ENCODE assay signal across 8 cellular contexts in genomic region chr12:119938049-119938667, GRCh38. TPM values are rescaled to one million over a fixed set of nuclear protein-coding genes. Genes with fewer than 3 reads are reported as not detected.
DNase-seq lines count a peak whose midpoint lies in the region; ATAC-seq and TF ChIP-seq lines count a peak whose summit lies in the region.

No MANE protein-coding gene starts in this region.

- TF ChIP-seq RAD21 in IMR-90 (IDR thresholded peaks at IDR 0.05; ENCODE audit: low read length) = peak; percentile 70

- POLR2A ChIA-PET in IMR-90 (lab: Charles Lee; ENCODE audit: unreplicated experiment) = no interaction called here

- no peaks in the 10 kb centered on the region for H4K20me1 ChIP-seq in IMR-90 (ENCODE audit: insufficient read depth, low read length)

- no peak overlapping the region for H2BK15ac ChIP-seq in IMR-90 (ENCODE audit: low read depth, low read length)

- BruUV-seq in IMR-90 (replicated peaks; lab: Mats Ljungman, UMichigan) = no TSS peak

- H3K27me3 ChIP-seq in IMR-90 (ENCODE audit: control insufficient read depth, insufficient read depth, low read length) (peaks cover 5% of the 10 kb centered on the region), SJCRH30 (no peaks in the 10 kb centered on the region), prostate gland (replicated peaks; ENCODE audit: insufficient read depth) (no peaks in the 10 kb centered on the region), uterus (no peaks in the 10 kb centered on the region)

- dilution Hi-C loops in IMR-90 (cut with HindIII; ENCODE audit: low sequenced_read_pairs, unreplicated experiment) = no loop called here

- no peaks in the 10 kb centered on the region for H3K4me1 ChIP-seq in IMR-90 (ENCODE audit: control insufficient read depth, insufficient read depth, low read length)
- H3K4me1 ChIP-seq in SJCRH30 = no peaks in the 10 kb centered on the region; the same call in 1 of the 2 replicates
- H3K4me1 ChIP-seq in prostate gland (replicated peaks) = no peaks in the 10 kb centered on the region
- no peaks in the 10 kb centered on the region for H3K4me1 ChIP-seq in uterus

- H4K5ac ChIP-seq in IMR-90 (ENCODE audit: low read depth, low read length) = no peak overlapping the region

- H3K27ac ChIP-seq in IMR-90 (ENCODE audit: insufficient read depth, low read length) (no peak overlapping the region), SJCRH30 (no peak overlapping the region), prostate gland (no peak overlapping the region), uterus (no peak overlapping the region)

- no peak overlapping the region for H3K4me3 ChIP-seq in IMR-90 (ENCODE audit: insufficient read depth, low read depth, low read length)
- H3K4me3 ChIP-seq in SJCRH30 = no peak overlapping the region
- H3K4me3 ChIP-seq in prostate gland = no peak overlapping the region
- no peak overlapping the region for H3K4me3 ChIP-seq in uterus

- ATAC-seq in IMR-90 (ENCODE audit: low read depth) = peak; percentile 80
- ATAC-seq in HG03097 (IDR thresholded peaks at IDR 0.05; ENCODE audit: low FRiP score, unreplicated experiment) = no peak

- DNase-seq in DMS153 (lab: John Stamatoyannopoulos, UW) (peak; percentile 22), IMR-90 (peak; percentile 49), SJCRH30 (peak; percentile 24 to 75), globus pallidus (ENCODE audit: low spot score) (peak; percentile 42), prostate gland (ENCODE audit: low spot score) (peak; percentile 31), uterus (peak in 1 of 2 donors; percentile 14)
- peak; percentile 50 for DNase-seq in activated gamma-delta T cell treated with anti-CD3 and anti-CD28 coated beads, Interleukin-2, amount 50 U/mL, for 16 hours (ENCODE audit: low read depth)

- 24% methylated on average over 5 of the region's 9 CpGs; no CpG with 5 or more reads in 1 of the 2 experiments for WGBS in IMR-90 (ENCODE audit: extremely low coverage in 2 of 2, insufficient read length in 1 of 2), 2 experiments
- 38% methylated on average over 9 of the region's 9 CpGs for WGBS in prostate gland

- H2AK9ac ChIP-seq in IMR-90 (replicated peaks; ENCODE audit: low read depth, low read length, poor library complexity) = no peak overlapping the region

- no peak overlapping the region for H3K18ac ChIP-seq in IMR-90 (ENCODE audit: low read depth, low read length)

- H3K36me3 ChIP-seq in IMR-90 (ENCODE audit: control insufficient read depth, insufficient read depth, low read length) (no peaks in the 10 kb centered on the region), SJCRH30 (no peaks in the 10 kb centered on the region), prostate gland (no peaks in the 10 kb centered on the region), uterus (no peaks in the 10 kb centered on the region)

- TF ChIP-seq POLR2A in IMR-90 (IDR thresholded peaks at IDR 0.05; ENCODE audit: low read depth, low read length) (no peak), prostate gland (IDR thresholded peaks at IDR 0.05) (no peak), uterus (IDR thresholded peaks at IDR 0.05) (no peak)

- no peaks in the 10 kb centered on the region for H3K79me1 ChIP-seq in IMR-90 (ENCODE audit: low read depth in 1 of 2, low read length in 2 of 2)

- no peak overlapping the region for H2BK120ac ChIP-seq in IMR-90 (ENCODE audit: low read depth, low read length)

- H3K23ac ChIP-seq in IMR-90 (ENCODE audit: low read depth, low read length) = no peak overlapping the region

- H2BK20ac ChIP-seq in IMR-90 (ENCODE audit: low read depth, low read length) = no peak overlapping the region

- TF ChIP-seq CTCF in IMR-90 (conservative IDR thresholded peaks at IDR 0.05; ENCODE audit: low read depth, low read length) (peak; percentile 72), prostate gland (IDR thresholded peaks at IDR 0.05) (peak; percentile 59 to 82 (median 62)), uterus (IDR thresholded peaks at IDR 0.05) (peak; percentile 34 to 62 (median 56))

- H3K4ac ChIP-seq in IMR-90 (ENCODE audit: low read depth, low read length) = no peak overlapping the region

- no peak overlapping the region for H3K14ac ChIP-seq in IMR-90 (replicated peaks; ENCODE audit: low read depth, low read length)

- in situ Hi-C loops in IMR-90 (cut with MboI; ENCODE audit: low sequenced_read_pairs) = no loop called here

- H3K9ac ChIP-seq in IMR-90 (ENCODE audit: low read depth, low read length) = no peak overlapping the region

- H4K91ac ChIP-seq in IMR-90 (ENCODE audit: insufficient read depth, low read depth, low read length) = no peak overlapping the region

- no peak overlapping the region for H3K56ac ChIP-seq in IMR-90 (ENCODE audit: extremely low read depth, insufficient read depth, low read length)

- no peak overlapping the region for H4K8ac ChIP-seq in IMR-90 (ENCODE audit: low read depth in 2 of 2, low read length in 2 of 2)

- intact Hi-C loops in IMR-90 (cut with micrococcal nuclease) = loop anchor here (1.0 kb wide), 1 partner anchor 157 kb away; no protein-coding TSS in a partner anchor
- intact Hi-C loops in prostate gland (cut with DNase I) = no loop called here
- intact Hi-C loops in uterus (cut with DNase I; ENCODE audit: low total_unique reads) = no loop called here

- H2AFZ ChIP-seq in IMR-90 (replicated peaks; ENCODE audit: low read length, poor library complexity) = no peak overlapping the region

- CTCF ChIA-PET in IMR-90 (lab: Yijun Ruan, JAX) = no interaction called here

- no peak overlapping the region for H3K4me2 ChIP-seq in IMR-90 (ENCODE audit: low read depth, low read length)

- H2AK5ac ChIP-seq in IMR-90 (ENCODE audit: low read depth, low read length) = no peak overlapping the region

- no peaks in the 10 kb centered on the region for H3K9me1 ChIP-seq in IMR-90 (ENCODE audit: insufficient read depth, low read length)

- no peak overlapping the region for H2BK5ac ChIP-seq in IMR-90 (ENCODE audit: low read depth, low read length, poor library complexity, severe bottlenecking)

- H3K9me3 ChIP-seq in IMR-90 (ENCODE audit: control insufficient read depth, insufficient read depth, low read length) = no peaks in the 10 kb centered on the region
- no peaks in the 10 kb centered on the region for H3K9me3 ChIP-seq in SJCRH30 (replicated peaks)
- no peaks in the 10 kb centered on the region for H3K9me3 ChIP-seq in prostate gland
- no peaks in the 10 kb centered on the region for H3K9me3 ChIP-seq in uterus

TF ChIP-seq in IMR-90, 13 proteins besides CTCF, POLR2A, EP300 and RAD21:
- TF ChIP-seq SMC3 (IDR thresholded peaks at IDR 0.05; ENCODE audit: low read depth, low read length) (peak; percentile 62), CEBPB (IDR thresholded peaks at IDR 0.05; ENCODE audit: low read depth, low read length) (no peak)

RNA-seq across cellular contexts. Expression of gene BICDL1, which starts 50.9 kb away (rescaled TPM):
- total RNA-seq in IMR-90 (2012; rRNA removed) = not detected in 2 replicates
- polyA plus RNA-seq in IMR-90 (2012; rRNA removed) = not detected in 2 replicates
- not detected in 2 replicates for polyA plus RNA-seq in IMR-90 (2012; cell fraction: cytosol; rRNA removed)
- polyA plus RNA-seq in IMR-90 (2012; cell fraction: nucleus; rRNA removed; ENCODE audit: low replicate concordance) = 0.08 and 0.36 TPM in 2 replicates
- 0.18 TPM in 1 of 2 replicates, not detected in the other for total RNA-seq in SJCRH30 (2014; rRNA removed; shearing (Covaris generic))
- total RNA-seq in prostate gland = 10 to 100 TPM in 1 of 2 donors, 1 to 10 TPM in 1; 8.6 to 34.0 TPM
- total RNA-seq in uterus = 1 to 10 TPM in 2 of 4 donors, not detected in 2; 1.8 to 2.2 TPM
